In genomic region chr15:63598467-63599400, GRCh38 we compare ENCODE assay signal across 9 cellular contexts. TPM values are rescaled to one million over a fixed set of nuclear protein-coding genes. Genes with fewer than 3 reads are reported as not detected.
DNase-seq lines count a peak whose midpoint lies in the region; ATAC-seq, FAIRE-seq and TF ChIP-seq lines count a peak whose summit lies in the region.
"Had no signal": no experiment of that assay in that cellular context is flagged by ENCODE, and none has a peak within 500 bp of the region (broad histone marks: within the 10 kb centered on the region; RNA-seq: fewer than 3 reads in every experiment).

No MANE protein-coding gene starts in this region.

- no peak for FAIRE-seq in GM19239 (lab: Jason Lieb, UNC)

- H3K79me2 ChIP-seq in HCT116 (ENCODE audit: insufficient read depth, low read length), result no peaks in the 10 kb centered on the region
- H3K79me2 ChIP-seq in hepatocyte, result no peaks in the 10 kb centered on the region

- CTCF ChIA-PET in HCT116 (lab: Charles Lee), result interaction anchor here (0.6 to 3.6 kb wide), 16 partner anchors 10 to 551 kb away, joined by 3 to 55 read pairs (median 4); partner anchors contain the start of genes CIAO2A and DAPK2

- H3K27ac ChIP-seq in HCT116 (ENCODE audit: low read depth, low read length) (peak overlapping the region; percentile 74; the same call in 1 of the 2 replicates), hepatocyte (peak overlapping the region; percentile 74), sigmoid colon (peak overlapping the region; percentile 87 to 95 (median 92))

- no peaks in the 10 kb centered on the region for H3K36me3 Mint-ChIP-seq in T-helper 17 cell (ENCODE audit: low read depth)

- H3K36me3 ChIP-seq in HCT116 (ENCODE audit: control insufficient read depth in 1 of 2, insufficient read depth in 2 of 2, low read length in 2 of 2) (peaks cover 0 to 6% of the 10 kb centered on the region in 2 experiments; a peak in 1 of 4 replicates), hepatocyte (replicated peaks; ENCODE audit: insufficient read depth, low read depth) (no peaks in the 10 kb centered on the region), sigmoid colon (peaks cover 0 to 4% (median 0%) of the 10 kb centered on the region in 4 donors)

- H3K9me3 ChIP-seq in HCT116 (ENCODE audit: control insufficient read depth in 1 of 2, insufficient read depth in 1 of 2, low read depth in 1 of 2, low read length in 2 of 2) (no peaks in the 10 kb centered on the region), T-helper 17 cell (ENCODE audit: control insufficient read depth, low read length, poor library complexity, severe bottlenecking) (no peaks in the 10 kb centered on the region), hepatocyte (ENCODE audit: low read depth) (no peaks in the 10 kb centered on the region), sigmoid colon (no peaks in the 10 kb centered on the region)

- peaks cover 57% of the 10 kb centered on the region for H3K4me1 Mint-ChIP-seq in T-helper 17 cell

- H3K4me3 ChIP-seq in HCT116 (replicated peaks in 1 of 2; ENCODE audit: low read depth in 1 of 2, low read length in 2 of 2) (peak overlapping the region; percentile 77 to 85), hepatocyte (no peak overlapping the region), sigmoid colon (peak overlapping the region; percentile 42 to 68 (median 60))

- H4K20me1 ChIP-seq in HCT116 (ENCODE audit: insufficient read depth) (no peaks in the 10 kb centered on the region), hepatocyte (ENCODE audit: insufficient read depth, poor library complexity, severe bottlenecking) (no peaks in the 10 kb centered on the region)

- H3K4me2 ChIP-seq in HCT116 (ENCODE audit: low read length), result peak overlapping the region; percentile 86
- no peak overlapping the region for H3K4me2 ChIP-seq in hepatocyte

- 82% methylated on average over 12 of the region's 12 CpGs for WGBS in hepatocyte (ENCODE audit: low lambda C conversion rate, missing lambda C conversion rate)
- 35 to 72% methylated on average over 12 of the region's 12 CpGs for WGBS in sigmoid colon, 2 donors

- POLR2A ChIA-PET in HCT116 (lab: Charles Lee), result interaction anchor here (0.9 to 2.2 kb wide), 4 partner anchors 45 to 441 kb away, joined by 3 to 7 read pairs (median 4); partner anchors contain the start of gene RPS27L

- intact Hi-C loops in HCT116 (cut with micrococcal nuclease) (loop anchor here (1.0 to 5.0 kb wide), 2 partner anchors 132 to 311 kb away; no protein-coding TSS in a partner anchor), sigmoid colon (cut with DNase I) (loop anchor here (1.0 to 5.0 kb wide), 4 partner anchors 95 to 321 kb away; partner anchors contain the start of gene APH1B)

- TF ChIP-seq EP300 in sigmoid colon (IDR thresholded peaks at IDR 0.05), result no peak

- no peak for TF ChIP-seq RAD21 in HCT116 (IDR thresholded peaks at IDR 0.05; ENCODE audit: low read depth)

- no TSS peak for BruUV-seq in HCT116 (replicated peaks; lab: Mats Ljungman, UMichigan)

- H3K9ac ChIP-seq in HCT116 (ENCODE audit: low read length), result peak overlapping the region; percentile 88

- H3K27me3 ChIP-seq in HCT116 (ENCODE audit: insufficient read depth, low read length) (no peaks in the 10 kb centered on the region), hepatocyte (no peaks in the 10 kb centered on the region), sigmoid colon (no peaks in the 10 kb centered on the region)

- DNase-seq in HCT116 (ENCODE audit: low read depth, low spot score), result no peak
- DNase-seq in T-helper 17 cell, result no peak
- DNase-seq in hepatocyte (ENCODE audit: low spot score), result peak; percentile 58
- peak; percentile 89 for DNase-seq in sigmoid colon
- no peak for DNase-seq in stimulated activated CD4-positive, alpha-beta T cell treated with anti-CD3 and anti-CD28 coated beads, Interleukin-1b, Interleukin-23, amount 100 ng/mL, for 48 hours
- no peak for DNase-seq in GM19239 (ENCODE audit: insufficient read length, low spot score)

- H3K4me3 Mint-ChIP-seq in T-helper 17 cell, result peak overlapping the region; percentile 92

- H3K27ac Mint-ChIP-seq in T-helper 17 cell, result peak overlapping the region; percentile 91

- TF ChIP-seq POLR2A in HCT116 (IDR thresholded peaks at IDR 0.05; ENCODE audit: borderline replicate concordance, extremely low read depth, insufficient read depth, insufficient read length) (no peak), sigmoid colon (IDR thresholded peaks at IDR 0.05) (peak; percentile 31 to 69)

- H3K9me2 ChIP-seq in HCT116 (ENCODE audit: insufficient read depth) (no peaks in the 10 kb centered on the region), hepatocyte (replicated peaks; ENCODE audit: insufficient read depth) (no peaks in the 10 kb centered on the region)

- no peaks in the 10 kb centered on the region for H3K27me3 Mint-ChIP-seq in T-helper 17 cell

- no peak for ATAC-seq in HCT116
- no peak for ATAC-seq in T-helper 17 cell
- no peak for ATAC-seq in HG02610 (IDR thresholded peaks at IDR 0.05; ENCODE audit: unreplicated experiment)
- ATAC-seq in GM21515 (IDR thresholded peaks at IDR 0.05; ENCODE audit: unreplicated experiment), result no peak

- TF ChIP-seq CTCF in HCT116 (IDR thresholded peaks at IDR 0.05 in 2 of 3, conservative IDR thresholded peaks at IDR 0.05 in 1 of 3; ENCODE audit: borderline replicate concordance in 1 of 3, insufficient read depth in 1 of 3, low read depth in 2 of 3, low read length in 2 of 3), result no peak
- no peak for TF ChIP-seq CTCF in hepatocyte (IDR thresholded peaks at IDR 0.05; ENCODE audit: poor library complexity)
- no peak for TF ChIP-seq CTCF in sigmoid colon (IDR thresholded peaks at IDR 0.05)

- H3K4me1 ChIP-seq in HCT116 (ENCODE audit: control insufficient read depth in 1 of 2, insufficient read depth in 2 of 2, low read length in 2 of 2), result peaks cover 13 to 31% of the 10 kb centered on the region in 2 experiments; a peak in 3 of 4 replicates
- peaks cover 41% of the 10 kb centered on the region for H3K4me1 ChIP-seq in hepatocyte (ENCODE audit: insufficient read depth)
- peaks cover 0 to 88% (median 53%) of the 10 kb centered on the region in 4 donors for H3K4me1 ChIP-seq in sigmoid colon

- RAD21 ChIA-PET in HCT116 (lab: Charles Lee; ENCODE audit: low non-redundant PET in 1 of 2, low total read pairs in 2 of 2, uncharacterized antibody in 2 of 2, unreplicated experiment in 2 of 2), result interaction anchor here (0.5 to 1.9 kb wide), 6 partner anchors 87 to 132 kb away, joined by 3 to 6 read pairs (median 4); no protein-coding TSS in a partner anchor

- no peak overlapping the region for H2AFZ ChIP-seq in HCT116 (ENCODE audit: low read depth, low read length, poor library complexity, severe bottlenecking)
- H2AFZ ChIP-seq in hepatocyte, result no peak overlapping the region

TF ChIP-seq in HCT116, 20 proteins besides CTCF, POLR2A, EP300 and RAD21:
- TF ChIP-seq EGR1 (IDR thresholded peaks at IDR 0.05; ENCODE audit: low read depth) (no peak), ZNF274 (IDR thresholded peaks at IDR 0.05; ENCODE audit: low read depth, low read length) (no peak), MAX (IDR thresholded peaks at IDR 0.05) (no peak; the same call in 1 of the 2 replicates), JUND (IDR thresholded peaks at IDR 0.05) (no peak), FOSL1 (IDR thresholded peaks at IDR 0.05; ENCODE audit: low read depth) (no peak), ATF3 (IDR thresholded peaks at IDR 0.05) (no peak), ZBTB33 (IDR thresholded peaks at IDR 0.05; ENCODE audit: extremely low read depth, insufficient replicate concordance, low read length) (no peak), CEBPB (IDR thresholded peaks at IDR 0.05; ENCODE audit: low read depth) (no peak), ZFX (IDR thresholded peaks at IDR 0.05) (no peak), SRF (IDR thresholded peaks at IDR 0.05; ENCODE audit: low read depth) (no peak), SIN3A (IDR thresholded peaks at IDR 0.05; ENCODE audit: low read depth) (no peak)

RNA-seq across cellular contexts. Expression of gene FBXL22, which starts 1.5 kb away (rescaled TPM):
- total RNA-seq in HCT116 (2021; ENCODE audit: unreplicated experiment) (0.49 TPM), T-helper 17 cell (1 to 10 TPM in 1 of 2 donors, under 1 TPM in 1; 0.81 to 1.1 TPM), hepatocyte (0.60 and 0.76 TPM in 2 replicates), sigmoid colon (100 to 1,000 TPM in 2 of 4 donors, 10 to 100 TPM in 2; 46.7 to 150 (median 99.3) TPM)
- polyA plus RNA-seq in HCT116 (2012), result 0.10 and 0.17 TPM in 2 replicates
- polyA plus RNA-seq in hepatocyte (1.3 and 1.4 TPM in 2 replicates), sigmoid colon (1 to 10 TPM in 2 of 3 donors, under 1 TPM in 1; 0.69 to 2.6 (median 1.2) TPM)
- total RNA-seq: NCI-H460 had no signal

Comparison
In these comparisons a context has a peak if more than half of its experiments do, and no peak if none do; other contexts are left out.
1. DNase-seq: peak in hepatocyte (single experiment) and sigmoid colon (single experiment); none in HCT116 (single experiment), T-helper 17 cell (0 of 3), stimulated activated CD4-positive, alpha-beta T cell treated with anti-CD3 and anti-CD28 coated beads, Interleukin-1b, Interleukin-23, amount 100 ng/mL, for 48 hours (single experiment) and GM19239 (single experiment).
2. RNA of gene FBXL22, which starts 1.5 kb away (total RNA-seq): 46.7 to 150 TPM in sigmoid colon; 0.81 to 1.1 TPM in T-helper 17 cell, 0.60 to 0.76 TPM in hepatocyte and 0.49 TPM in HCT116 (single experiment); every median in the first group is over 10 times any median in the second.
3. Peak in every context shown above with its lines, with median percentiles within 50 percentile points of each other: H3K27ac ChIP-seq.